Comparison of ENCODE assay signal across 27 cellular contexts in genomic region chr1:206441336-206441967, GRCh38. TPM values are rescaled to one million over a fixed set of nuclear protein-coding genes. Genes with fewer than 3 reads are reported as not detected.
"Had no signal": no experiment of that assay in that cellular context is flagged by ENCODE, and none has a peak within 500 bp of the region (broad histone marks: within the 10 kb centered on the region; RNA-seq: fewer than 3 reads in every experiment).

No MANE protein-coding gene starts in this region.

- H3K27me3 ChIP-seq: heart right ventricle, hepatocyte, ovary, right atrium auricular region, right lobe of liver, stomach, testis, thyroid gland, transverse colon, upper lobe of right lung had no signal

- ATAC-seq: heart right ventricle; left cardiac atrium; left lobe of liver; lower lobe of right lung; mucosa of descending colon; naive thymus-derived CD4-positive, alpha-beta T cell; right lobe of liver; stimulated activated memory B cell treated with anti-CD40 and anti-IgM and Interleukin-4, amounts not matched to agents 10 μg/mL and 1 μg/mL and 100 μg/mL, for 72 hours; upper lobe of right lung had no signal

- H3K27ac Mint-ChIP-seq: progenitor cell of endocrine pancreas; stimulated activated memory B cell treated with anti-CD40 and anti-IgM and Interleukin-4, amounts not matched to agents 10 μg/mL and 1 μg/mL and 100 μg/mL, for 72 hours had no signal

- FAIRE-seq: urothelium cell line had no signal

- H3K27ac ChIP-seq: heart right ventricle, hepatocyte, lower lobe of right lung, ovary, right atrium auricular region, right lobe of liver, stomach, testis, thyroid gland, transverse colon, upper lobe of right lung had no signal

- H3K4me1 Mint-ChIP-seq: stimulated activated memory B cell treated with anti-CD40 and anti-IgM and Interleukin-4, amounts not matched to agents 10 μg/mL and 1 μg/mL and 100 μg/mL, for 72 hours had no signal

- DNase-seq: heart right ventricle; islet precursor cell; kidney glomerular epithelial cell; left cardiac atrium; lower lobe of right lung; mesendoderm; midbrain; mucosa of descending colon; naive thymus-derived CD4-positive, alpha-beta T cell; ovary; right lobe of liver; stimulated activated CD4-positive, alpha-beta T cell treated with anti-CD3 and anti-CD28 coated beads, Interleukin-2, amount 100 ng/mL, for 48 hours; stimulated activated CD4-positive, alpha-beta T cell treated with anti-CD3 and anti-CD28 coated beads, Interleukin-4, amount 100 ng/mL, for 4 hours; stomach; testis; thyroid gland; transverse colon; upper lobe of right lung had no signal

- H3K4me3 ChIP-seq: heart right ventricle, hepatocyte, lower lobe of right lung, mucosa of descending colon, ovary, right atrium auricular region, right lobe of liver, smooth muscle cell, stomach, testis, thyroid gland, transverse colon, upper lobe of right lung had no signal

- H3K9me3 Mint-ChIP-seq: naive thymus-derived CD4-positive, alpha-beta T cell; natural killer cell treated with Interleukin-12 subunit alpha and Interleukin-12 subunit beta and Interleukin-15 and Interleukin-18, amount 100 ng/mL, for 72 hours; stimulated activated memory B cell treated with anti-CD40 and anti-IgM and Interleukin-4, amounts not matched to agents 10 μg/mL and 1 μg/mL and 100 μg/mL, for 72 hours had no signal

- H3K27me3 Mint-ChIP-seq: naive thymus-derived CD4-positive, alpha-beta T cell; natural killer cell treated with Interleukin-12 subunit alpha and Interleukin-12 subunit beta and Interleukin-15 and Interleukin-18, amount 100 ng/mL, for 72 hours; progenitor cell of endocrine pancreas; stimulated activated memory B cell treated with anti-CD40 and anti-IgM and Interleukin-4, amounts not matched to agents 10 μg/mL and 1 μg/mL and 100 μg/mL, for 72 hours had no signal

- H3K4me1 ChIP-seq: lower lobe of right lung, thyroid gland, upper lobe of right lung had no signal

- H3K4me3 Mint-ChIP-seq: naive thymus-derived CD4-positive, alpha-beta T cell; natural killer cell treated with Interleukin-12 subunit alpha and Interleukin-12 subunit beta and Interleukin-15 and Interleukin-18, amount 100 ng/mL, for 72 hours; stimulated activated memory B cell treated with anti-CD40 and anti-IgM and Interleukin-4, amounts not matched to agents 10 μg/mL and 1 μg/mL and 100 μg/mL, for 72 hours had no signal

- H3K9me3 ChIP-seq: heart right ventricle, lower lobe of right lung, mucosa of descending colon, ovary, right atrium auricular region, right lobe of liver, stomach, testis, thyroid gland, transverse colon, upper lobe of right lung had no signal

- H3K36me3 ChIP-seq: ovary had no signal

- H3K79me2 ChIP-seq: hepatocyte had no signal

- H2AFZ ChIP-seq: hepatocyte had no signal

- H3K4me2 ChIP-seq: hepatocyte, smooth muscle cell had no signal

RNA-seq across cellular contexts. Expression of gene IKBKE, which starts 28.8 kb away (rescaled TPM):
- polyA plus RNA-seq: neural cell had no signal
